In genomic region chr9:75085640-75086039, GRCh38 we compare ENCODE assay signal across 1 cellular context.
TF ChIP-seq lines count a peak whose summit lies in the region.

No MANE protein-coding gene starts in this region.

TF ChIP-seq in GM23338, 12 proteins besides CTCF, POLR2A, EP300 and RAD21 (continued from another document):
- TF ChIP-seq ETS1 (IDR thresholded peaks at IDR 0.05) (no peak), ZNF114 (CRISPR knock-in tag; IDR thresholded peaks at IDR 0.05) (no peak), ZNF331 (CRISPR knock-in tag; IDR thresholded peaks at IDR 0.05; ENCODE audit: low read depth) (no peak), POLR2AphosphoS5 (IDR thresholded peaks at IDR 0.05; ENCODE audit: low read depth) (no peak), EZH2 (IDR thresholded peaks at IDR 0.05; ENCODE audit: low read depth, unreplicated experiment) (no peak)
